16 cellular contexts compared by ENCODE assay signal in the genomic region with DNA sequence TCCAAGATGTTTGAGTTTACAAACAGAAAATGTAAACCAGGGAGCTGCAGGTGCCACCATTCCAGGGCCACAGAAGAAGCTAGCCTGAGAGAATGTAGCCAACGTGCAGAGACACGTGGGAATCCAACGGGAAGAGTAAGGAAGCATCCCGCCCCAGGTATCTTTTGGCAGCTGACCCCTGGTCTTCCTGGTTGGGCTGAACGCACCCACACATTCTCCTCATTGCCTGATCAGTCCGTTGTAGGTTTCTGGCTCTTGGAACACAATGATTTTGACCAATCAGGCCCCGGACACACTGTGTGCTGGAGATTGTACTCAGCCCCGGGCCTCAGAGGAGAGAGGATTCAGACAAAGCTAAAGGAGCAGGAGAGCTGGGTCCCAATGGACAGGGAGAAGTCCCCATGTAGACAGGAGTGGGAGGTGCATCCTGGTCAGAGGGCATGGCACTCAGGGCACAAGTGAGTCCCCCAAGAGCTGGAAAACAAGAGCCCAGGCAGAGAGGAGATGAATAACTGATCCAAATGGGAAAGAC.
"Had no signal": no experiment of that assay in that cellular context is flagged by ENCODE, and none has a peak within 500 bp of the region (broad histone marks: within the 10 kb centered on the region; RNA-seq: fewer than 3 reads in every experiment).

No MANE protein-coding gene starts in this region.

- H3K27me3 ChIP-seq: heart left ventricle had no signal

- ATAC-seq: activated T-cell treated with anti-CD3 and anti-CD28 coated beads, Interleukin-2, amount 50 U/mL, for 72 hours; gastroesophageal sphincter; heart left ventricle; left ventricle myocardium superior; right cardiac atrium; SK-N-SH treated with all-trans-retinoic acid at 6 μM for 48 hours; T-cell had no signal

- H3K4me3 ChIP-seq: gastroesophageal sphincter, heart left ventricle, prostate gland had no signal

- H3K4me3 Mint-ChIP-seq: activated naive CD8-positive, alpha-beta T cell treated with anti-CD3 and anti-CD28 coated beads, Interleukin-2, amount 10 ng/mL, durations not matched to agents 7 days and 5 days; activated T-cell treated with anti-CD3 and anti-CD28 coated beads, Interleukin-2, amount 50 U/mL, for 72 hours; memory B cell; stimulated activated naive CD8-positive, alpha-beta T cell treated with anti-CD3 and anti-CD28 coated beads, Interleukin-15, Interleukin-2, amounts not matched to agents 100 ng/mL and 50 ng/mL, for 24 hours; T-cell had no signal

- H3K27ac ChIP-seq: gastroesophageal sphincter, heart left ventricle, prostate gland had no signal

- H3K4me1 Mint-ChIP-seq: memory B cell had no signal

- H3K36me3 ChIP-seq: gastroesophageal sphincter, heart left ventricle, prostate gland had no signal

- H3K9me3 ChIP-seq: gastroesophageal sphincter, heart left ventricle, prostate gland had no signal

- H3K27ac Mint-ChIP-seq: activated naive CD8-positive, alpha-beta T cell treated with anti-CD3 and anti-CD28 coated beads, Interleukin-2, amount 10 ng/mL, durations not matched to agents 7 days and 5 days; activated T-cell treated with anti-CD3 and anti-CD28 coated beads, Interleukin-2, amount 50 U/mL, for 72 hours; memory B cell; stimulated activated naive CD8-positive, alpha-beta T cell treated with anti-CD3 and anti-CD28 coated beads, Interleukin-15, Interleukin-2, amounts not matched to agents 100 ng/mL and 50 ng/mL, for 24 hours; T-cell had no signal

- H3K36me3 Mint-ChIP-seq: activated naive CD8-positive, alpha-beta T cell treated with anti-CD3 and anti-CD28 coated beads, Interleukin-2, amount 10 ng/mL, durations not matched to agents 7 days and 5 days; memory B cell; T-cell had no signal

- H3K9me3 Mint-ChIP-seq: activated naive CD8-positive, alpha-beta T cell treated with anti-CD3 and anti-CD28 coated beads, Interleukin-2, amount 10 ng/mL, durations not matched to agents 7 days and 5 days; activated T-cell treated with anti-CD3 and anti-CD28 coated beads, Interleukin-2, amount 50 U/mL, for 72 hours; stimulated activated naive CD8-positive, alpha-beta T cell treated with anti-CD3 and anti-CD28 coated beads, Interleukin-15, Interleukin-2, amounts not matched to agents 100 ng/mL and 50 ng/mL, for 24 hours; T-cell had no signal

- DNase-seq: activated CD4-positive, alpha-beta T cell treated with anti-CD3 and anti-CD28 coated beads, Interleukin-2, amount 50 U/mL, for 1 hour; activated naive CD8-positive, alpha-beta T cell treated with anti-CD3 and anti-CD28 coated beads, Interleukin-2, amount 10 ng/mL, durations not matched to agents 7 days and 5 days; activated T-cell treated with anti-CD3 and anti-CD28 coated beads, Interleukin-2, amount 50 U/mL, for 72 hours; amygdala; caudate nucleus; heart left ventricle; left ventricle myocardium superior; right cardiac atrium; T1000; trophoblast cell had no signal

- H3K4me1 ChIP-seq: gastroesophageal sphincter, prostate gland had no signal
